Comparison of ENCODE assay signal across 18 cellular contexts in genomic region chr5:126056851-126057622, GRCh38.
"Had no signal": no experiment of that assay in that cellular context is flagged by ENCODE, and none has a peak within 500 bp of the region (broad histone marks: within the 10 kb centered on the region; RNA-seq: fewer than 3 reads in every experiment).

No MANE protein-coding gene starts in this region.

- DNase-seq: activated CD4-positive, alpha-beta T cell treated with anti-CD3 and anti-CD28 coated beads for 4 hours; activated CD8-positive, alpha-beta memory T cell treated with anti-CD3 and anti-CD28 coated beads, Interleukin-2, amount 50 U/mL, for 48 hours; activated CD8-positive, alpha-beta T cell treated with anti-CD3 and anti-CD28 coated beads for 36 hours; activated naive CD8-positive, alpha-beta T cell treated with anti-CD3 and anti-CD28 coated beads, Interleukin-2, amount 10 ng/mL, durations not matched to agents 7 days and 5 days; foreskin keratinocyte; glutamatergic neuron; hypothalamus; mucosa of descending colon; naive thymus-derived CD4-positive, alpha-beta T cell; posterior cingulate gyrus; stimulated activated CD4-positive, alpha-beta T cell treated with anti-CD3 and anti-CD28 coated beads, Interleukin-4, amount 100 ng/mL, for 1 hour; stimulated activated naive B cell treated with anti-CD40 and anti-IgM and Interleukin-4, amounts not matched to agents 10 μg/mL and 1 μg/mL and 100 μg/mL, for 72 hours; transverse colon; WERI-Rb-1 had no signal

- H3K4me1 Mint-ChIP-seq: activated naive CD8-positive, alpha-beta T cell treated with anti-CD3 and anti-CD28 coated beads, Interleukin-2, amount 10 ng/mL, durations not matched to agents 7 days and 5 days; central memory CD8-positive, alpha-beta T cell; naive thymus-derived CD4-positive, alpha-beta T cell; stimulated activated naive B cell treated with anti-CD40 and anti-IgM and Interleukin-4, amounts not matched to agents 10 μg/mL and 1 μg/mL and 100 μg/mL, for 72 hours had no signal

- ATAC-seq: activated CD8-positive, alpha-beta T cell treated with anti-CD3 and anti-CD28 coated beads for 36 hours; foreskin keratinocyte; left lobe of liver; mucosa of descending colon; naive thymus-derived CD4-positive, alpha-beta T cell; stimulated activated naive B cell treated with anti-CD40 and anti-IgM and Interleukin-4, amounts not matched to agents 10 μg/mL and 1 μg/mL and 100 μg/mL, for 72 hours had no signal

- H3K27me3 ChIP-seq: foreskin keratinocyte, transverse colon had no signal

- H3K36me3 ChIP-seq: transverse colon, WERI-Rb-1 had no signal

- H3K4me3 Mint-ChIP-seq: activated CD8-positive, alpha-beta T cell treated with anti-CD3 and anti-CD28 coated beads for 36 hours; activated naive CD8-positive, alpha-beta T cell treated with anti-CD3 and anti-CD28 coated beads, Interleukin-2, amount 10 ng/mL, durations not matched to agents 7 days and 5 days; brain; central memory CD8-positive, alpha-beta T cell; naive thymus-derived CD4-positive, alpha-beta T cell; stimulated activated naive B cell treated with anti-CD40 and anti-IgM and Interleukin-4, amounts not matched to agents 10 μg/mL and 1 μg/mL and 100 μg/mL, for 72 hours had no signal

- H3K36me3 Mint-ChIP-seq: activated naive CD8-positive, alpha-beta T cell treated with anti-CD3 and anti-CD28 coated beads, Interleukin-2, amount 10 ng/mL, durations not matched to agents 7 days and 5 days; brain; naive thymus-derived CD4-positive, alpha-beta T cell; stimulated activated naive B cell treated with anti-CD40 and anti-IgM and Interleukin-4, amounts not matched to agents 10 μg/mL and 1 μg/mL and 100 μg/mL, for 72 hours had no signal

- H3K27ac ChIP-seq: coronary artery, foreskin keratinocyte, transverse colon, WERI-Rb-1 had no signal

- H3K4me3 ChIP-seq: coronary artery, mucosa of descending colon, transverse colon had no signal

- H3K27me3 Mint-ChIP-seq: activated CD8-positive, alpha-beta T cell treated with anti-CD3 and anti-CD28 coated beads for 36 hours; activated naive CD8-positive, alpha-beta T cell treated with anti-CD3 and anti-CD28 coated beads, Interleukin-2, amount 10 ng/mL, durations not matched to agents 7 days and 5 days; brain; central memory CD8-positive, alpha-beta T cell; naive thymus-derived CD4-positive, alpha-beta T cell; stimulated activated naive B cell treated with anti-CD40 and anti-IgM and Interleukin-4, amounts not matched to agents 10 μg/mL and 1 μg/mL and 100 μg/mL, for 72 hours had no signal

- H3K9me3 ChIP-seq: mucosa of descending colon had no signal

- H3K4me1 ChIP-seq: foreskin keratinocyte, transverse colon had no signal

- H3K27ac Mint-ChIP-seq: activated CD8-positive, alpha-beta T cell treated with anti-CD3 and anti-CD28 coated beads for 36 hours; activated naive CD8-positive, alpha-beta T cell treated with anti-CD3 and anti-CD28 coated beads, Interleukin-2, amount 10 ng/mL, durations not matched to agents 7 days and 5 days; naive thymus-derived CD4-positive, alpha-beta T cell; stimulated activated naive B cell treated with anti-CD40 and anti-IgM and Interleukin-4, amounts not matched to agents 10 μg/mL and 1 μg/mL and 100 μg/mL, for 72 hours had no signal
